ENCODE assay signal across 20 cellular contexts in the genomic region with DNA sequence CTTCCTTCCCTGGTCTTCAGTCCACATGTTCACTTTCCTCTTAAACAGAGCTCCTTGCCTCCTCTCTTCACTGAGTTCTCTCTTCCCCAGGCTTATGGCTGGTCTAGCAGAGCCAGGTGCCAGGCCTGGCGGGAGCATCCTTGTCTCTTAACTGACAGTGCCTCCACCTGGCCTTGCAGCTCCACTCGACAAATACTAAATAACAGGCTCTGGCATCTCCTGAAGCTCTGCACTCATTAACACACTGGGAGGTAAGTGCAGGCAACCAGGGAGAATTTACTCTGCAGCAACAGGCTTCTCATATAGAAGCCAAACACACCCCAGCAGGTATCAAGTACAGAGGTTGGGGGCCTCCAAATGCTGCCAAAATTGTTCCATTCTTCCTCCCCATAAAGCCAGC.
A peak's percentile ranks its signal among the peaks of the same experiment; 100 is the strongest.
DNase-seq lines count a peak whose midpoint lies in the region; ATAC-seq and TF ChIP-seq lines count a peak whose summit lies in the region.
"Had no signal": no experiment of that assay in that cellular context is flagged by ENCODE, and none has a peak within 500 bp of the region (broad histone marks: within the 10 kb centered on the region; RNA-seq: fewer than 3 reads in every experiment).

No MANE protein-coding gene starts in this region.

- H3K9me3 Mint-ChIP-seq in endodermal cell: no peaks in the 10 kb centered on the region
- H3K9me3 Mint-ChIP-seq: activated naive CD4-positive, alpha-beta T cell treated with anti-CD3 and anti-CD28 coated beads for 36 hours; stimulated activated naive CD8-positive, alpha-beta T cell treated with anti-CD3 and anti-CD28 coated beads, Interleukin-15, amount 100 ng/mL, for 72 hours had no signal

- no peaks in the 10 kb centered on the region for H3K27me3 ChIP-seq in endodermal cell (ENCODE audit: control insufficient read depth, insufficient read depth, low read length, poor library complexity, severe bottlenecking)
- H3K27me3 ChIP-seq: ascending aorta, ovary had no signal

- no peak overlapping the region for H3K27ac Mint-ChIP-seq in endodermal cell
- H3K27ac Mint-ChIP-seq: activated naive CD4-positive, alpha-beta T cell treated with anti-CD3 and anti-CD28 coated beads for 36 hours; CD4-positive, CD25-positive, alpha-beta regulatory T cell had no signal

- no peak overlapping the region for H3K4me3 Mint-ChIP-seq in endodermal cell
- H3K4me3 Mint-ChIP-seq: activated naive CD4-positive, alpha-beta T cell treated with anti-CD3 and anti-CD28 coated beads for 36 hours; CD4-positive, CD25-positive, alpha-beta regulatory T cell; stimulated activated naive CD8-positive, alpha-beta T cell treated with anti-CD3 and anti-CD28 coated beads, Interleukin-15, amount 100 ng/mL, for 72 hours had no signal

- H3K4me3 ChIP-seq in endodermal cell (ENCODE audit: low read length): no peak overlapping the region
- H3K4me3 ChIP-seq: ascending aorta, HAP-1, ovary had no signal

- H3K27me3 Mint-ChIP-seq in endodermal cell (ENCODE audit: insufficient read depth): peaks cover 16% of the 10 kb centered on the region
- H3K27me3 Mint-ChIP-seq: CD4-positive, CD25-positive, alpha-beta regulatory T cell; stimulated activated naive CD8-positive, alpha-beta T cell treated with anti-CD3 and anti-CD28 coated beads, Interleukin-15, amount 100 ng/mL, for 72 hours had no signal

- no peak for ATAC-seq in HG03095 (IDR thresholded peaks at IDR 0.05; ENCODE audit: unreplicated experiment)
- ATAC-seq: sciatic nerve; stimulated activated naive CD8-positive, alpha-beta T cell treated with anti-CD3 and anti-CD28 coated beads, Interleukin-15, amount 100 ng/mL, for 72 hours had no signal

- no peaks in the 10 kb centered on the region for H3K36me3 ChIP-seq in endodermal cell (ENCODE audit: control insufficient read depth, insufficient read depth, low read length)
- H3K36me3 ChIP-seq: ascending aorta, HAP-1, ovary had no signal

- peaks cover 10% of the 10 kb centered on the region for H3K9me3 ChIP-seq in endodermal cell (ENCODE audit: control insufficient read depth, low read length)
- H3K9me3 ChIP-seq: ascending aorta, HAP-1, ovary had no signal

- peak; percentile 50 for TF ChIP-seq CTCF in endodermal cell (conservative IDR thresholded peaks at IDR 0.05)

- no peaks in the 10 kb centered on the region for H3K4me1 ChIP-seq in endodermal cell (ENCODE audit: control insufficient read depth, insufficient read depth, low read length)
- H3K4me1 ChIP-seq: ascending aorta, HAP-1 had no signal

- H3K36me3 Mint-ChIP-seq in endodermal cell (ENCODE audit: low read depth): no peaks in the 10 kb centered on the region
- H3K36me3 Mint-ChIP-seq: CD4-positive, CD25-positive, alpha-beta regulatory T cell had no signal

- DNase-seq in COR-L47 (lab: John Stamatoyannopoulos, UW) (peak; percentile 95), NCI-H1105 (lab: John Stamatoyannopoulos, UW) (peak; percentile 83), NCI-H2196 treated with DMSO at 0.1 percent for 48 hours (lab: John Stamatoyannopoulos, UW; ENCODE audit: unreplicated experiment) (peak; percentile 13), endodermal cell (peak; percentile 70), NK-92 (lab: John Stamatoyannopoulos, UW; ENCODE audit: unreplicated experiment) (no peak), iPS-NIHi11 (ENCODE audit: low spot score) (no peak)
- DNase-seq in activated CD4-positive, CD25-positive, alpha-beta regulatory T cell (lab: John Stamatoyannopoulos, UW): no peak
- DNase-seq: ACHN; activated CD4-positive, alpha-beta T cell treated with anti-CD3 and anti-CD28 coated beads, Interleukin-2, amount 50 U/mL, for 1 hour; activated naive CD4-positive, alpha-beta T cell treated with anti-CD3 and anti-CD28 coated beads for 36 hours; CD4-positive, CD25-positive, alpha-beta regulatory T cell; cerebellar nuclear complex; Karpas-422; NCI-H1694; ovary; stimulated activated naive CD8-positive, alpha-beta T cell treated with anti-CD3 and anti-CD28 coated beads, Interleukin-15, amount 100 ng/mL, for 72 hours had no signal

- H3K27ac ChIP-seq in endodermal cell (ENCODE audit: low read depth, low read length): no peak overlapping the region
- H3K27ac ChIP-seq: ascending aorta, ovary had no signal

- WGBS in endodermal cell (ENCODE audit: insufficient coverage in 1 of 2, insufficient read length in 1 of 2), 2 experiments: 82% methylated on average over 2 of the region's 2 CpGs; no CpG with 5 or more reads in 1 of the 2 experiments

- peaks cover 4% of the 10 kb centered on the region for H3K4me1 Mint-ChIP-seq in endodermal cell
- H3K4me1 Mint-ChIP-seq: CD4-positive, CD25-positive, alpha-beta regulatory T cell; stimulated activated naive CD8-positive, alpha-beta T cell treated with anti-CD3 and anti-CD28 coated beads, Interleukin-15, amount 100 ng/mL, for 72 hours had no signal

- H3K9ac ChIP-seq in endodermal cell (ENCODE audit: extremely low read depth, low read length, poor library complexity, severe bottlenecking): no peak overlapping the region

Comparison
In these comparisons a context has a peak if more than half of its experiments do, and no peak if none do; other contexts are left out.
1. DNase-seq: peak in COR-L47 (single experiment), NCI-H1105 (single experiment), NCI-H2196 treated with DMSO at 0.1 percent for 48 hours (single experiment) and endodermal cell (single experiment); none in NK-92 (single experiment), iPS-NIHi11 (single experiment) and activated CD4-positive, CD25-positive, alpha-beta regulatory T cell (0 of 4).